ENCODE assay signal across 20 cellular contexts in the genomic region with DNA sequence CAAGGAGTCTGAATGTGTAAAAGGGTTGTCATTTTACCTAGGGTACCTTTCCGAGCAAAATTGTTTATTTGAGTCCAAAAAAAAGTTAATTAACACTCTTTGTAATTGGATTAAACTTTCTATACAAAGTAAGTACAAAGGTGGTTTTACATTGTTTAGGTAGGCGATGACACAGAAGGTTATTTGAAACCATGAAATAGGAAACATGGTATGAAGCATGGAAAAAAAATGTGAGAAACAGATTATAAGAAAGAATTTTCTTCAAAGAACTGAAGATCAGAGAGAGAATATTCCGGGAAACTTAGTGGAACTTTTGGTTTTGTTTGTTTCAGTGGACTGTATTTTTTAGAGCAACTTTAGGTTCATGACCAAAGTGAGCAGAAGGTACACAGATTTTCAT. TPM values are rescaled to one million over a fixed set of nuclear protein-coding genes. Genes with fewer than 3 reads are reported as not detected.
DNase-seq lines count a peak whose midpoint lies in the region; FAIRE-seq and TF ChIP-seq lines count a peak whose summit lies in the region.
"Had no signal": no experiment of that assay in that cellular context is flagged by ENCODE, and none has a peak within 500 bp of the region (broad histone marks: within the 10 kb centered on the region; RNA-seq: fewer than 3 reads in every experiment).

No MANE protein-coding gene starts in this region.

- H3K27me3 Mint-ChIP-seq in MCF 10A (ENCODE audit: insufficient read depth, unreplicated experiment): no peaks in the 10 kb centered on the region
- H3K27me3 Mint-ChIP-seq: CD4-positive, alpha-beta T cell had no signal

- intact Hi-C loops in MCF 10A (cut with micrococcal nuclease) (no loop called here), mammary epithelial cell (cut with micrococcal nuclease) (no loop called here), kidney (cut with DNase I) (no loop called here), cardiac septum (cut with DNase I) (no loop called here)

- no peaks in the 10 kb centered on the region for H3K79me2 ChIP-seq in mammary epithelial cell (ENCODE audit: insufficient read depth, low read length)

- no peak overlapping the region for H3K9ac ChIP-seq in mammary epithelial cell (ENCODE audit: insufficient read depth, low read length)
- no peak overlapping the region for H3K9ac ChIP-seq in kidney (ENCODE audit: low read length in 2 of 2)
- H3K9ac ChIP-seq: BLaER1 had no signal

- H3K36me3 ChIP-seq in mammary epithelial cell (ENCODE audit: insufficient read depth, low read length): no peaks in the 10 kb centered on the region
- no peaks in the 10 kb centered on the region for H3K36me3 ChIP-seq in kidney (ENCODE audit: control insufficient read depth in 1 of 2, insufficient read depth in 2 of 2, low read length in 2 of 2)
- H3K36me3 ChIP-seq: MG63 had no signal

- H3K9me3 Mint-ChIP-seq in MCF 10A (ENCODE audit: unreplicated experiment): peaks cover 7% of the 10 kb centered on the region

- no peak overlapping the region for H3K4me2 ChIP-seq in mammary epithelial cell (ENCODE audit: insufficient read depth, low read depth, low read length)
- H3K4me2 ChIP-seq: BLaER1 had no signal

- no peak overlapping the region for H3K4me3 Mint-ChIP-seq in MCF 10A (ENCODE audit: unreplicated experiment)
- H3K4me3 Mint-ChIP-seq: CD4-positive, alpha-beta T cell had no signal

- H3K4me1 ChIP-seq in mammary epithelial cell (ENCODE audit: insufficient read depth, low read length) (no peaks in the 10 kb centered on the region), kidney (ENCODE audit: control insufficient read depth in 1 of 2, insufficient read depth in 1 of 2, low read depth in 1 of 2, low read length in 2 of 2) (no peaks in the 10 kb centered on the region)
- H3K4me1 ChIP-seq: BLaER1, Peyer's patch had no signal

- H3K4me3 ChIP-seq in mammary epithelial cell (replicated peaks in 1 of 3; ENCODE audit: insufficient read depth in 1 of 3, low read depth in 2 of 3, low read length in 3 of 3) (no peak overlapping the region), astrocyte of the spinal cord (ENCODE audit: low read depth, low read length) (no peak overlapping the region), kidney (ENCODE audit: low read length in 2 of 2) (no peak overlapping the region)
- H3K4me3 ChIP-seq: BLaER1, MG63, Peyer's patch had no signal

- H3K4me1 Mint-ChIP-seq in MCF 10A (ENCODE audit: insufficient read depth, unreplicated experiment): no peaks in the 10 kb centered on the region

- no peaks in the 10 kb centered on the region for H3K27me3 ChIP-seq in mammary epithelial cell (ENCODE audit: insufficient read depth, low read length)
- H3K27me3 ChIP-seq: BLaER1, MG63, Peyer's patch had no signal

- no peak overlapping the region for H2AFZ ChIP-seq in mammary epithelial cell (ENCODE audit: low read depth, low read length)

- H4K20me1 ChIP-seq in mammary epithelial cell (ENCODE audit: insufficient read depth, low read length): no peaks in the 10 kb centered on the region
- H4K20me1 ChIP-seq: BLaER1 had no signal

- DNase-seq in MCF 10A (ENCODE audit: unreplicated experiment) (no peak), mammary epithelial cell (no peak), M059J (ENCODE audit: low read depth) (peak; percentile 41), astrocyte of the spinal cord (ENCODE audit: low read depth, low spot score) (peak; percentile 30), renal cortical epithelial cell (ENCODE audit: low read depth) (peak; percentile 13), kidney (no peak), cerebellar nuclear complex (lab: John Stamatoyannopoulos, UW) (no peak), cardiac septum (ENCODE audit: low spot score) (no peak)
- DNase-seq: CD4-positive, alpha-beta T cell; Kasumi-1; MG63; NCI-H1694 treated with DMSO at 0.1 percent for 48 hours; NCI-H2081; NCI-H2227 treated with DMSO at 0.1 percent for 48 hours; NCI-H526 treated with DMSO at 0.1 percent for 48 hours; Peyer's patch; SHP77 treated with DMSO at 0.1 percent for 48 hours had no signal

- TF ChIP-seq CTCF in MCF 10A (IDR thresholded peaks at IDR 0.05; ENCODE audit: unreplicated experiment) (no peak), mammary epithelial cell (conservative IDR thresholded peaks at IDR 0.05 in 1 of 2, IDR thresholded peaks at IDR 0.05 in 1 of 2; ENCODE audit: extremely low read depth in 1 of 2, insufficient read depth in 1 of 2, low read depth in 1 of 2, low read length in 2 of 2) (no peak), astrocyte of the spinal cord (IDR thresholded peaks at IDR 0.05; ENCODE audit: low read depth, low read length) (no peak), kidney (IDR thresholded peaks at IDR 0.05; ENCODE audit: borderline replicate concordance, extremely low read depth, insufficient read depth) (no peak)

- H3K27ac ChIP-seq in mammary epithelial cell (ENCODE audit: insufficient read depth, low read depth, low read length) (no peak overlapping the region), kidney (ENCODE audit: low read depth in 2 of 2, low read length in 2 of 2) (no peak overlapping the region)
- H3K27ac ChIP-seq: 22Rv1, BLaER1, Peyer's patch had no signal

- in situ Hi-C loops in mammary epithelial cell (cut with MboI; ENCODE audit: low sequenced_read_pairs in 2 of 2) (no loop called here), astrocyte of the spinal cord (cut with HindIII; ENCODE audit: low sequenced_read_pairs) (no loop called here)

- H3K9me3 ChIP-seq in mammary epithelial cell (replicated peaks; ENCODE audit: insufficient read depth, low read length): peaks cover 3% of the 10 kb centered on the region
- H3K9me3 ChIP-seq in kidney (ENCODE audit: control insufficient read depth in 1 of 2, low read length in 2 of 2): peaks cover 0 to 11% of the 10 kb centered on the region in 2 donors
- H3K9me3 ChIP-seq: Peyer's patch had no signal

- CTCF ChIA-PET in MCF 10A (lab: Yijun Ruan, JAX): no interaction called here
- CTCF ChIA-PET in mammary epithelial cell (lab: Charles Lee; ENCODE audit: low non-redundant PET): no interaction called here

- 93% methylated on average over 3 of the region's 3 CpGs for WGBS in mammary epithelial cell (ENCODE audit: low coverage, missing lambda C conversion rate)

- POLR2A ChIA-PET in MCF 10A (lab: Yijun Ruan, JAX): interaction anchor here (1.1 to 1.5 kb wide), 2 partner anchors 14 to 22 kb away, joined by 4 to 5 read pairs; no protein-coding TSS in a partner anchor

- H3K27ac Mint-ChIP-seq in MCF 10A (ENCODE audit: low read depth, unreplicated experiment): peak overlapping the region; percentile 47
- H3K27ac Mint-ChIP-seq: CD4-positive, alpha-beta T cell had no signal

- dilution Hi-C loops in mammary epithelial cell (cut with HindIII; ENCODE audit: low sequenced_read_pairs): no loop called here

- FAIRE-seq in kidney (lab: Jason Lieb, UNC): no peak
- FAIRE-seq: GM12892 had no signal

- no TSS peak for BruUV-seq in MCF 10A (replicated peaks; lab: Mats Ljungman, UMichigan)
- no TSS peak for BruUV-seq in mammary epithelial cell (replicated peaks; lab: Mats Ljungman, UMichigan)

- peaks cover 37% of the 10 kb centered on the region for H3K36me3 Mint-ChIP-seq in MCF 10A (ENCODE audit: insufficient read depth, unreplicated experiment)

RNA-seq across cellular contexts. Expression of a gene that starts 32.7 kb away (rescaled TPM):
- total RNA-seq in MCF 10A (2022) (6.8 and 8.2 TPM in 2 replicates), mammary epithelial cell (10 to 100 TPM in 1 of 2 donors, 1 to 10 TPM in 1; 6.5 to 13.0 TPM), renal cortical epithelial cell (3.3 and 9.2 TPM in 2 replicates), kidney (12.6 TPM), cardiac septum (9.0 TPM)
- polyA plus RNA-seq in mammary epithelial cell (3.3 TPM), kidney (ENCODE audit: insufficient read depth, low read depth, low replicate concordance) (2.7 TPM)
- 7.9 TPM for polyA minus RNA-seq in mammary epithelial cell
- 1.3 and 3.0 TPM in 2 replicates for total RNA-seq in M059J (2014; rRNA removed; shearing (Covaris generic))

RNA-seq across cellular contexts. Expression of a gene that starts 33.3 kb away (rescaled TPM):
- 141 and 146 TPM in 2 replicates for total RNA-seq in MCF 10A (2022)
- 10 to 100 TPM; 31.2 to 86.9 TPM for total RNA-seq in mammary epithelial cell
- 33.1 TPM for polyA plus RNA-seq in mammary epithelial cell
- 12.9 TPM for polyA minus RNA-seq in mammary epithelial cell
- 18.9 and 33.0 TPM in 2 replicates for total RNA-seq in M059J (2014; rRNA removed; shearing (Covaris generic))
- 38.4 and 41.1 TPM in 2 replicates for total RNA-seq in renal cortical epithelial cell
- 37.8 TPM for total RNA-seq in kidney
- 55.0 TPM for polyA plus RNA-seq in kidney (ENCODE audit: insufficient read depth, low read depth, low replicate concordance)
- 31.0 TPM for total RNA-seq in cardiac septum

Comparison
In these comparisons a context has a peak if more than half of its experiments do, and no peak if none do; other contexts are left out.
1. DNase-seq: peak in M059J (single experiment), astrocyte of the spinal cord (single experiment) and renal cortical epithelial cell (single experiment); none in MCF 10A (single experiment), mammary epithelial cell (single experiment), kidney (single experiment), cerebellar nuclear complex (0 of 2) and cardiac septum (single experiment).